In genomic region chr3:4986611-4987373, GRCh38 we compare ENCODE assay signal across 8 cellular contexts.
DNase-seq lines count a peak whose midpoint lies in the region; ATAC-seq and TF ChIP-seq lines count a peak whose summit lies in the region.

No MANE protein-coding gene starts in this region.

- DNase-seq in AG04449 (ENCODE audit: low read depth, low spot score) (peak; percentile 92), NCI-H2227 (lab: John Stamatoyannopoulos, UW; ENCODE audit: unreplicated experiment) (peak; percentile 77)
- DNase-seq in activated CD4-positive, alpha-beta T cell treated with anti-CD3 and anti-CD28 coated beads for 24 hours (ENCODE audit: low read depth in 2 of 2): peak; percentile 10 to 56
- peak; percentile 24 to 40 for DNase-seq in stimulated activated CD4-positive, alpha-beta T cell treated with anti-CD3 and anti-CD28 coated beads, Interleukin-1b, Interleukin-23, amount 100 ng/mL, for 1 hour (ENCODE audit: low read depth in 2 of 2)

- no peaks in the 10 kb centered on the region for H3K27me3 ChIP-seq in layer of hippocampus (ENCODE audit: control insufficient read depth, insufficient read depth, low read length)

- H3K4me3 ChIP-seq in AG04449 (ENCODE audit: low read depth, low read length): peak overlapping the region; percentile 45

- POLR2A ChIA-PET in AG04449 (lab: Yijun Ruan, JAX): interaction anchor here (0.6 to 4.1 kb wide), 10 partner anchors 8 to 271 kb away, joined by 3 to 44 read pairs (median 6); no protein-coding TSS in a partner anchor

- CTCF ChIA-PET in AG04449 (lab: Yijun Ruan, JAX): interaction anchor here (0.7 to 17.4 kb wide), 8 partner anchors 8 to 272 kb away, joined by 3 to 411 read pairs (median 3); partner anchors contain the start of gene BHLHE40

- peak; percentile 33 for ATAC-seq in GM18858 (IDR thresholded peaks at IDR 0.05; ENCODE audit: unreplicated experiment)
- peak; percentile 33 for ATAC-seq in HG03060 (IDR thresholded peaks at IDR 0.05; ENCODE audit: low read depth, unreplicated experiment)

- TF ChIP-seq CTCF in AG04449 (IDR thresholded peaks at IDR 0.05; ENCODE audit: insufficient read depth, low read length, missing control alignments): no peak

- H3K27ac ChIP-seq in cingulate gyrus (ENCODE audit: low read depth, low read length) (peak overlapping the region; percentile 88), layer of hippocampus (ENCODE audit: low read depth, low read length) (peak overlapping the region; percentile 83)

Comparison
In these comparisons a context has a peak if more than half of its experiments do, and no peak if none do; other contexts are left out.
1. Peak in every context shown above with its lines: DNase-seq, ATAC-seq, H3K4me3 ChIP-seq and H3K27ac ChIP-seq.
2. DNase-seq: peak in every context shown above with its lines; median percentile 92 in AG04449; 77 in NCI-H2227; 33 in activated CD4-positive, alpha-beta T cell treated with anti-CD3 and anti-CD28 coated beads for 24 hours; 32 in stimulated activated CD4-positive, alpha-beta T cell treated with anti-CD3 and anti-CD28 coated beads, Interleukin-1b, Interleukin-23, amount 100 ng/mL, for 1 hour.